Comparison of ENCODE assay signal across 13 cellular contexts in genomic region chr16:88761830-88762229, GRCh38.
"Had no signal": no experiment of that assay in that cellular context is flagged by ENCODE, and none has a peak within 500 bp of the region (broad histone marks: within the 10 kb centered on the region; RNA-seq: fewer than 3 reads in every experiment).

No MANE protein-coding gene starts in this region.

- H3K4me3 ChIP-seq: dorsolateral prefrontal cortex had no signal

- H3K27me3 ChIP-seq: brain microvascular endothelial cell, dorsolateral prefrontal cortex had no signal

- DNase-seq: activated CD4-positive, alpha-beta T cell treated with anti-CD3 and anti-CD28 coated beads, Interleukin-2, amount 50 U/mL, for 4 hours; activated effector memory CD4-positive, alpha-beta T cell treated with anti-CD3 and anti-CD28 coated beads, Interleukin-2, amount 50 U/mL, for 16 hours; activated T-cell treated with anti-CD3 and anti-CD28 coated beads, Interleukin-2, amount 50 U/mL, for 1 hour; amygdala; brain microvascular endothelial cell; dorsolateral prefrontal cortex; foreskin melanocyte; midbrain; naive thymus-derived CD4-positive, alpha-beta T cell; posterior cingulate gyrus; stimulated activated CD4-positive, alpha-beta T cell treated with anti-CD3 and anti-CD28 coated beads, Interleukin-2, amount 100 ng/mL, for 24 hours; stimulated activated naive B cell treated with anti-CD40 and anti-IgM and Interleukin-4, amounts not matched to agents 10 μg/mL and 1 μg/mL and 100 μg/mL, for 72 hours had no signal

- H3K27ac ChIP-seq: brain microvascular endothelial cell, dorsolateral prefrontal cortex had no signal

- ATAC-seq: naive thymus-derived CD4-positive, alpha-beta T cell; sciatic nerve; stimulated activated naive B cell treated with anti-CD40 and anti-IgM and Interleukin-4, amounts not matched to agents 10 μg/mL and 1 μg/mL and 100 μg/mL, for 72 hours had no signal
